In genomic region chr12:123497065-123497464, GRCh38 we compare ENCODE assay signal across 1 cellular context.
TF ChIP-seq lines count a peak whose summit lies in the region.

No MANE protein-coding gene starts in this region.

TF ChIP-seq in WTC11, 78 proteins besides CTCF, POLR2A, EP300 and RAD21 (continued from another document):
- no peak for TF ChIP-seq SMAD3 (CRISPR knock-in tag; IDR thresholded peaks at IDR 0.05; ENCODE audit: borderline replicate concordance)
- peak; percentile 82 for TF ChIP-seq ZNF121 (CRISPR knock-in tag; IDR thresholded peaks at IDR 0.05)
- no peak for TF ChIP-seq JAZF1 (CRISPR knock-in tag; IDR thresholded peaks at IDR 0.05)
- no peak for TF ChIP-seq FOXJ3 (CRISPR knock-in tag; IDR thresholded peaks at IDR 0.05; ENCODE audit: borderline replicate concordance)
- TF ChIP-seq IRF1 (CRISPR knock-in tag; IDR thresholded peaks at IDR 0.05), result no peak
